ENCODE assay signal across 1 cellular context in genomic region chr6:123203928-123204327, GRCh38.
TF ChIP-seq lines count a peak whose summit lies in the region.

No MANE protein-coding gene starts in this region.

TF ChIP-seq in WTC11, 78 proteins besides CTCF, POLR2A, EP300 and RAD21 (continued from another document):
- TF ChIP-seq E2F5 (CRISPR knock-in tag; IDR thresholded peaks at IDR 0.05): no peak
- TF ChIP-seq ZNF317 (CRISPR knock-in tag; IDR thresholded peaks at IDR 0.05; ENCODE audit: borderline replicate concordance, low read depth): no peak
